10 cellular contexts compared by ENCODE assay signal in the genomic region with DNA sequence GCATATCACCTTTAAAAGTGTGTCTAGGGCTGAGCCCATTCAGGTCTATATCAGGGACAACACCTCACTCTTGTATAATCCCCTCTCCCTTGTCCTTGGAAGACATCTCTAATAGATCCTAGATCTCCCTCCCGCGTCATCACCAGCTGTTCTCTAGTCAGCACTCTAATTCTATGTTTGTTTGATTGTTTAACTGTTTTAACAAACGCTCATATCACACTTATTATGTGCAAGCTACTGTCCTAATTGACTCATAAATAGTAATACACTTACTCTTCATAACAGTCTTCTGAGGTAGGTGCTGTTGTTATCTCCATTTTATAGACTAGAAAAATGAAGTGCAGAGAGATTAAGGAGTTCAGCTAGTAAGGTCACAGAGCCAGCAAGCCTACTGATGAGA. TPM values are rescaled to one million over a fixed set of nuclear protein-coding genes. Genes with fewer than 3 reads are reported as not detected.
DNase-seq lines count a peak whose midpoint lies in the region; ATAC-seq, FAIRE-seq and TF ChIP-seq lines count a peak whose summit lies in the region.
"Had no signal": no experiment of that assay in that cellular context is flagged by ENCODE, and none has a peak within 500 bp of the region (broad histone marks: within the 10 kb centered on the region; RNA-seq: fewer than 3 reads in every experiment).

No MANE protein-coding gene starts in this region.

- peak; percentile 61 to 63 for ATAC-seq in activated CD4-positive, CD25-positive, alpha-beta regulatory T cell treated with anti-CD3 and anti-CD28 coated beads, Interleukin-2, amount 50 U/mL, for 24 hours
- ATAC-seq in HG02588 (IDR thresholded peaks at IDR 0.05; ENCODE audit: unreplicated experiment) (peak; percentile 28), HG03571 (IDR thresholded peaks at IDR 0.05; ENCODE audit: unreplicated experiment) (peak; percentile 31), pancreas (no peak)

- WGBS in pancreas, 2 donors: 55 to 60% methylated on average over 3 of the region's 3 CpGs

- no peak overlapping the region for H3K4me3 ChIP-seq in pancreas
- H3K4me3 ChIP-seq: A549 had no signal

- H3K36me3 ChIP-seq in pancreas: no peaks in the 10 kb centered on the region

- H3K27me3 Mint-ChIP-seq in glutamatergic neuron (ENCODE audit: unreplicated experiment): no peaks in the 10 kb centered on the region

- no peak overlapping the region for H3K27ac ChIP-seq in pancreas
- H3K27ac ChIP-seq: A549 had no signal

- no peak overlapping the region for H3K4me3 Mint-ChIP-seq in glutamatergic neuron (ENCODE audit: unreplicated experiment)

- peaks cover 5% of the 10 kb centered on the region for H3K4me1 Mint-ChIP-seq in glutamatergic neuron (ENCODE audit: low read depth, unreplicated experiment)

- no peak for FAIRE-seq in pancreas (lab: Jason Lieb, UNC)
- FAIRE-seq: A549 had no signal

- no peak for DNase-seq in activated CD4-positive, CD25-positive, alpha-beta regulatory T cell treated with anti-CD3 and anti-CD28 coated beads, Interleukin-2, amount 50 U/mL, for 72 hours
- DNase-seq in pons (ENCODE audit: low spot score): peak; percentile 63
- DNase-seq in pancreas: no peak
- DNase-seq in NCI-H2107 (lab: John Stamatoyannopoulos, UW): no peak
- DNase-seq in glutamatergic neuron: no peak

- TF ChIP-seq CTCF in pancreas (IDR thresholded peaks at IDR 0.05) (no peak), glutamatergic neuron (IDR thresholded peaks at IDR 0.05; ENCODE audit: partially characterized antibody, unreplicated experiment) (no peak)

- intact Hi-C loops in pancreas (cut with DNase I): no loop called here

- peaks cover 0 to 15% (median 5%) of the 10 kb centered on the region in 3 donors for H3K4me1 ChIP-seq in pancreas

- no peaks in the 10 kb centered on the region for H3K9me3 ChIP-seq in pancreas
- H3K9me3 ChIP-seq: A549 had no signal

- H3K9me3 Mint-ChIP-seq in glutamatergic neuron (ENCODE audit: unreplicated experiment): no peaks in the 10 kb centered on the region

- H3K27ac Mint-ChIP-seq in glutamatergic neuron (ENCODE audit: unreplicated experiment): no peak overlapping the region

- H3K36me3 Mint-ChIP-seq in glutamatergic neuron (ENCODE audit: unreplicated experiment): no peaks in the 10 kb centered on the region

- H3K27me3 ChIP-seq in pancreas: no peaks in the 10 kb centered on the region

RNA-seq across cellular contexts. Expression of gene ERMN, which starts 1.6 kb away (rescaled TPM):
- total RNA-seq in pancreas: under 1 TPM in 3 of 6 donors, not detected in 3; 0.06 to 0.16 (median 0.14) TPM
- polyA plus RNA-seq in pancreas: under 1 TPM; 0.15 to 0.54 TPM
- total RNA-seq in glutamatergic neuron (ENCODE audit: unreplicated experiment): not detected
- total RNA-seq: fibroblast of villous mesenchyme had no signal
- polyA plus RNA-seq: A549 had no signal

Comparison
In these comparisons a context has a peak if more than half of its experiments do, and no peak if none do; other contexts are left out.
1. ATAC-seq: peak in activated CD4-positive, CD25-positive, alpha-beta regulatory T cell treated with anti-CD3 and anti-CD28 coated beads, Interleukin-2, amount 50 U/mL, for 24 hours (2 of 2), HG02588 (single experiment) and HG03571 (single experiment); none in pancreas (0 of 4).